ENCODE assay signal across 14 cellular contexts in the genomic region with DNA sequence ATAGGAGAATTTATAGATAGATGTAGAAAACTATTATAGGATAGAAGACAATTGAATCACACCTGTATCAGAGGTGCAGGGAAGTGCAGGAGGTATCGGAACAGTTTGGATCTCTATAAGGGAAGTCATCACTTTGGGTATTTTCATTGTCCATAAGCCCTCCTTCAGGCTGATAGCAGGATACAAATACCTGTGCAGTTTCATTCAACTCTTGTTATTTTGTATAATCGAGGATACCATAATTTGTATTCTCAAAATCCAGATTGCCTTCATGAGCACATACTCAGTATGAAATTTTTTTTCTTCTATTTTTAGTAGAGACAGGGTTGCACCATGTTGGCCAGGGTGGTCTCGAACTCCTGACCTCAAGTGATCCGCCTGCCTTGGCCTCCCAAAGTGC.
A peak's percentile ranks its signal among the peaks of the same experiment; 100 is the strongest.
DNase-seq lines count a peak whose midpoint lies in the region; ATAC-seq and TF ChIP-seq lines count a peak whose summit lies in the region.
"Had no signal": no experiment of that assay in that cellular context is flagged by ENCODE, and none has a peak within 500 bp of the region (broad histone marks: within the 10 kb centered on the region; RNA-seq: fewer than 3 reads in every experiment).

No MANE protein-coding gene starts in this region.

- H3K4me3 ChIP-seq in right atrium auricular region (no peak overlapping the region), dorsolateral prefrontal cortex (no peak overlapping the region), sigmoid colon (no peak overlapping the region), tibial nerve (no peak overlapping the region)

- intact Hi-C loops in Right ventricle myocardium inferior (cut with DNase I) (no loop called here), dorsolateral prefrontal cortex (cut with DNase I) (no loop called here), sigmoid colon (cut with DNase I) (no loop called here)

- peak overlapping the region; percentile 82 to 88 for H3K27ac ChIP-seq in right atrium auricular region
- H3K27ac ChIP-seq in dorsolateral prefrontal cortex = peak overlapping the region in 30 of 59 donors; percentile 0 to 98 (median 64)
- H3K27ac ChIP-seq in sigmoid colon = peak overlapping the region; percentile 79 to 99 (median 99)
- H3K27ac ChIP-seq in tibial nerve = peak overlapping the region in 2 of 4 donors; percentile 54 to 99

- no peaks in the 10 kb centered on the region for H3K9me3 ChIP-seq in right atrium auricular region
- no peaks in the 10 kb centered on the region for H3K9me3 ChIP-seq in sigmoid colon
- H3K9me3 ChIP-seq in tibial nerve = no peaks in the 10 kb centered on the region

- ATAC-seq in Right ventricle myocardium inferior (no peak), GM19463 (IDR thresholded peaks at IDR 0.05; ENCODE audit: unreplicated experiment) (no peak)

- TF ChIP-seq POLR2A in sigmoid colon (IDR thresholded peaks at IDR 0.05) (no peak), tibial nerve (IDR thresholded peaks at IDR 0.05) (no peak)

- no peak for DNase-seq in right atrium auricular region (ENCODE audit: low spot score)
- DNase-seq in Right ventricle myocardium inferior (ENCODE audit: missing footprints) = no peak
- DNase-seq in dorsolateral prefrontal cortex = no peak
- no peak for DNase-seq in sigmoid colon
- DNase-seq in tibial nerve (ENCODE audit: low spot score in 2 of 2) = no peak
- no peak for DNase-seq in Kasumi-1 (lab: John Stamatoyannopoulos, UW)
- DNase-seq in DMS53 (lab: John Stamatoyannopoulos, UW) = no peak
- DNase-seq: C1 segment of cervical spinal cord, KBM-7, NCI-H1048, NCI-H1436 treated with DMSO at 0.1 percent for 48 hours, NCI-H524 treated with DMSO at 0.1 percent for 48 hours, Right ventricle myocardium superior had no signal

- no peak for TF ChIP-seq EP300 in sigmoid colon (IDR thresholded peaks at IDR 0.05)
- no peak for TF ChIP-seq EP300 in tibial nerve (IDR thresholded peaks at IDR 0.05)

- H3K27me3 ChIP-seq in right atrium auricular region (no peaks in the 10 kb centered on the region), dorsolateral prefrontal cortex (no peaks in the 10 kb centered on the region), sigmoid colon (no peaks in the 10 kb centered on the region), tibial nerve (no peaks in the 10 kb centered on the region)

- peaks cover 75% of the 10 kb centered on the region for H3K36me3 ChIP-seq in right atrium auricular region
- peaks cover 0 to 54% (median 18%) of the 10 kb centered on the region in 4 donors for H3K36me3 ChIP-seq in sigmoid colon
- H3K36me3 ChIP-seq in tibial nerve = peaks cover 0 to 42% (median 0%) of the 10 kb centered on the region in 3 donors

- 95 to 96% methylated on average over 4 of the region's 4 CpGs for WGBS in sigmoid colon, 2 donors
- WGBS in tibial nerve, 2 donors = 95 to 97% methylated on average over 4 of the region's 4 CpGs

- TF ChIP-seq CTCF in right atrium auricular region (IDR thresholded peaks at IDR 0.05) = no peak
- no peak for TF ChIP-seq CTCF in dorsolateral prefrontal cortex (IDR thresholded peaks at IDR 0.05 in 54 of 56, conservative IDR thresholded peaks at IDR 0.05 in 2 of 56; ENCODE audit: low read depth in 1 of 56, partially characterized antibody in 56 of 56)
- no peak for TF ChIP-seq CTCF in sigmoid colon (IDR thresholded peaks at IDR 0.05)
- TF ChIP-seq CTCF in tibial nerve (IDR thresholded peaks at IDR 0.05) = no peak

- H3K4me1 ChIP-seq in right atrium auricular region (peaks cover 0 to 77% of the 10 kb centered on the region in 2 donors), sigmoid colon (peaks cover 0 to 100% (median 87%) of the 10 kb centered on the region in 4 donors), tibial nerve (peaks cover 0 to 100% (median 26%) of the 10 kb centered on the region in 4 donors)
